ENCODE assay signal across 22 cellular contexts in genomic region chr17:79595471-79595870, GRCh38. TPM values are rescaled to one million over a fixed set of nuclear protein-coding genes. Genes with fewer than 3 reads are reported as not detected.
DNase-seq lines count a peak whose midpoint lies in the region; ATAC-seq and TF ChIP-seq lines count a peak whose summit lies in the region.
"Had no signal": no experiment of that assay in that cellular context is flagged by ENCODE, and none has a peak within 500 bp of the region (broad histone marks: within the 10 kb centered on the region; RNA-seq: fewer than 3 reads in every experiment).

No MANE protein-coding gene starts in this region.

- peak; percentile 96 for DNase-seq in G401 (ENCODE audit: low spot score)
- DNase-seq in cerebellum (ENCODE audit: low spot score) = peak; percentile 84
- DNase-seq in retina = peak; percentile 54
- no peak for DNase-seq in natural killer cell
- DNase-seq in NCI-H2171 treated with DMSO at 0.1 percent for 48 hours (lab: John Stamatoyannopoulos, UW) = no peak
- DNase-seq in chondrocyte (ENCODE audit: low spot score) = no peak
- DNase-seq in cortex of kidney (lab: John Stamatoyannopoulos, UW) = no peak
- DNase-seq: Calu3; CD4-positive, alpha-beta T cell; CD8-positive, alpha-beta memory T cell; COR-L47; DMS53; DND-41; GDM1; GM23248; H7; HCEC 1CT had no signal

- H3K27ac Mint-ChIP-seq in brain = peak overlapping the region; percentile 43 to 93 (median 58)
- H3K27ac Mint-ChIP-seq in natural killer cell = no peak overlapping the region
- H3K27ac Mint-ChIP-seq in chondrocyte (ENCODE audit: unreplicated experiment) = no peak overlapping the region
- H3K27ac Mint-ChIP-seq: CD4-positive, alpha-beta T cell had no signal

- H3K9me3 Mint-ChIP-seq in brain (peaks cover 0 to 13% (median 0%) of the 10 kb centered on the region in 5 experiments), natural killer cell (no peaks in the 10 kb centered on the region), chondrocyte (ENCODE audit: low read depth) (no peaks in the 10 kb centered on the region)
- H3K9me3 Mint-ChIP-seq: CD4-positive, alpha-beta T cell had no signal

- no peak for TF ChIP-seq CTCF in brain (conservative IDR thresholded peaks at IDR 0.05)
- TF ChIP-seq CTCF in natural killer cell (IDR thresholded peaks at IDR 0.05) = no peak
- no peak for TF ChIP-seq CTCF in chondrocyte (IDR thresholded peaks at IDR 0.05)

- H3K4me1 Mint-ChIP-seq in brain (peaks cover 95% of the 10 kb centered on the region), natural killer cell (no peaks in the 10 kb centered on the region), chondrocyte (ENCODE audit: low read depth) (no peaks in the 10 kb centered on the region)
- H3K4me1 Mint-ChIP-seq: CD14-positive monocyte; CD8-positive, alpha-beta memory T cell had no signal

- in situ Hi-C loops in G401 (cut with HindIII; ENCODE audit: low sequenced_read_pairs) = no loop called here

- H3K36me3 Mint-ChIP-seq in brain (no peaks in the 10 kb centered on the region), natural killer cell (no peaks in the 10 kb centered on the region), chondrocyte (ENCODE audit: low read depth) (no peaks in the 10 kb centered on the region)
- H3K36me3 Mint-ChIP-seq: CD14-positive monocyte; CD8-positive, alpha-beta memory T cell had no signal

- no peak for ATAC-seq in natural killer cell
- ATAC-seq: GM12878 had no signal

- H3K27me3 Mint-ChIP-seq in brain = peaks cover 15% of the 10 kb centered on the region
- peaks cover 17 to 18% of the 10 kb centered on the region in 2 donors for H3K27me3 Mint-ChIP-seq in natural killer cell (ENCODE audit: low read depth in 2 of 2)
- H3K27me3 Mint-ChIP-seq in chondrocyte (ENCODE audit: low read depth) = peaks cover 67% of the 10 kb centered on the region

- intact Hi-C loops in natural killer cell (cut with micrococcal nuclease) = no loop called here

- H3K4me3 Mint-ChIP-seq in brain (no peak overlapping the region), natural killer cell (no peak overlapping the region), chondrocyte (ENCODE audit: unreplicated experiment) (no peak overlapping the region)
- H3K4me3 Mint-ChIP-seq: CD14-positive monocyte; CD4-positive, alpha-beta T cell; CD8-positive, alpha-beta memory T cell had no signal

RNA-seq across cellular contexts. Expression of gene RBFOX3, which starts 15.4 kb away (rescaled TPM):
- total RNA-seq in G401 (2014; rRNA removed; shearing (Covaris generic)) = not detected in 2 replicates
- polyA plus RNA-seq in brain (ENCODE audit: insufficient read depth, low read depth, low replicate concordance) = 32.9 TPM
- total RNA-seq in cerebellum (12.3 TPM), natural killer cell (10 to 100 TPM in 1 of 3 donors, 1 to 10 TPM in 2; 3.0 to 17.2 (median 4.9) TPM), chondrocyte (not detected in 3 replicates)
- total RNA-seq: A172; A673; Calu3; CD4-positive, alpha-beta T cell; CD8-positive, alpha-beta memory T cell; GM12878; GM23248 had no signal
- polyA plus RNA-seq: CD14-positive monocyte; CD8-positive, alpha-beta memory T cell; GM23248 had no signal

Comparison
In these comparisons a context has a peak if more than half of its experiments do, and no peak if none do; other contexts are left out.
1. DNase-seq: peak in G401 (single experiment), cerebellum (single experiment) and retina (single experiment); none in natural killer cell (single experiment), NCI-H2171 treated with DMSO at 0.1 percent for 48 hours (single experiment), chondrocyte (single experiment) and cortex of kidney (single experiment).
2. H3K27ac Mint-ChIP-seq: peak in brain (5 of 5); none in natural killer cell (0 of 2) and chondrocyte (single experiment).